Comparison of ENCODE assay signal across 17 cellular contexts in genomic region chr2:122929347-122929746, GRCh38.
DNase-seq lines count a peak whose midpoint lies in the region; ATAC-seq and TF ChIP-seq lines count a peak whose summit lies in the region.
"Had no signal": no experiment of that assay in that cellular context is flagged by ENCODE, and none has a peak within 500 bp of the region (broad histone marks: within the 10 kb centered on the region; RNA-seq: fewer than 3 reads in every experiment).

No MANE protein-coding gene starts in this region.

- H3K4me1 ChIP-seq in HUES6 (ENCODE audit: control insufficient read depth, insufficient read depth, low read length) (peaks cover 28% of the 10 kb centered on the region), right lobe of liver (no peaks in the 10 kb centered on the region)
- H3K4me1 ChIP-seq: A549, Caco-2 had no signal

- H3K27me3 ChIP-seq in HUES6 (ENCODE audit: control insufficient read depth, insufficient read depth, low read length) (no peaks in the 10 kb centered on the region), right lobe of liver (no peaks in the 10 kb centered on the region)

- DNase-seq in DMS53 (lab: John Stamatoyannopoulos, UW), result peak; percentile 9
- DNase-seq in DMS53 treated with DMSO at 0.1 percent for 48 hours (lab: John Stamatoyannopoulos, UW; ENCODE audit: unreplicated experiment), result no peak
- no peak for DNase-seq in right lobe of liver
- peak; percentile 2 for DNase-seq in renal cortical epithelial cell (ENCODE audit: low read depth)
- DNase-seq: AML-193; Caco-2; CD4-positive, alpha-beta T cell; DMS79 treated with DMSO at 0.1 percent for 48 hours; GF-D8; KG1 had no signal

- no peak for TF ChIP-seq CTCF in right lobe of liver (IDR thresholded peaks at IDR 0.05)

- H3K36me3 ChIP-seq in HUES6 (ENCODE audit: control insufficient read depth, insufficient read depth, low read length) (no peaks in the 10 kb centered on the region), right lobe of liver (no peaks in the 10 kb centered on the region)
- H3K36me3 ChIP-seq: HAP-1 had no signal

- no peak for TF ChIP-seq POLR2A in right lobe of liver (IDR thresholded peaks at IDR 0.05)

- H3K4me3 ChIP-seq in HUES6 (ENCODE audit: low read depth, low read length) (no peak overlapping the region), right lobe of liver (no peak overlapping the region)
- H3K4me3 ChIP-seq: A549, HAP-1 had no signal

- H3K27ac ChIP-seq in HUES6 (ENCODE audit: low read depth, low read length) (peak overlapping the region; percentile 28; the same call in 1 of the 2 replicates), right lobe of liver (no peak overlapping the region)
- H3K27ac ChIP-seq: 22Rv1, A549, C4-2B had no signal

- peaks cover 16% of the 10 kb centered on the region for H3K9me3 ChIP-seq in HUES6 (ENCODE audit: control insufficient read depth, insufficient read depth, low read depth, low read length)
- no peaks in the 10 kb centered on the region for H3K9me3 ChIP-seq in right lobe of liver
- H3K9me3 ChIP-seq: A549, Caco-2, HAP-1 had no signal

- no peak overlapping the region for H3K9ac ChIP-seq in HUES6 (ENCODE audit: low read length)

- intact Hi-C loops in right lobe of liver (cut with DNase I), result no loop called here

- ATAC-seq in right lobe of liver (peak; percentile 55 to 73 (median 64)), GM21367 (IDR thresholded peaks at IDR 0.05; ENCODE audit: unreplicated experiment) (no peak), HG03469 (IDR thresholded peaks at IDR 0.05; ENCODE audit: unreplicated experiment) (no peak)
- ATAC-seq: A549 had no signal

- 87% methylated on average over 1 of the region's 1 CpG for WGBS in right lobe of liver (ENCODE audit: insufficient coverage, low coverage, low lambda C conversion rate, missing lambda C conversion rate)

Comparison
In these comparisons a context has a peak if more than half of its experiments do, and no peak if none do; other contexts are left out.
1. DNase-seq: peak in DMS53 (single experiment) and renal cortical epithelial cell (single experiment); none in DMS53 treated with DMSO at 0.1 percent for 48 hours (single experiment) and right lobe of liver (0 of 3).
2. ATAC-seq: peak in right lobe of liver (4 of 4); none in GM21367 (single experiment) and HG03469 (single experiment).